14 cellular contexts compared by ENCODE assay signal in the genomic region with DNA sequence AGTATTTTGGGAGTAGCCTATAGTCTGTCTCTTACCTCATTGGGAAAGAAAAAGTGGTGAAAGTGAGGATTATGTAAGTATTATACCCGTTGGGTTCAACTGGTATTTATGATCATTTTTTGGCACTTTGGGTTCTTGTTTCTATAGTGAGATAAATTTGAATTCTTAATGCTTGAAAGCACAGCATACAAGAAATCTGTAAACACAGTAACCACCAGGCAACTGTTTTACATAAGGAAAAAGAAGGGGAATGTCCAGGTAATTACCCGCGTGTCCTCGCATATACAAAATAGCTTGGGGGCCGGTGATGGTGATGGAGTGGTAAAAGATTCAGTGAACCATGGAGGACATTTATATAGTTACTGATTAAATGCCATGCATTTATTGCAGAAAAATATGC.
DNase-seq lines count a peak whose midpoint lies in the region; ATAC-seq lines count a peak whose summit lies in the region.
"Had no signal": no experiment of that assay in that cellular context is flagged by ENCODE, and none has a peak within 500 bp of the region (broad histone marks: within the 10 kb centered on the region; RNA-seq: fewer than 3 reads in every experiment).

No MANE protein-coding gene starts in this region.

- ATAC-seq in GM18858 (IDR thresholded peaks at IDR 0.05; ENCODE audit: unreplicated experiment) (peak; percentile 15), GM21717 (IDR thresholded peaks at IDR 0.05; ENCODE audit: unreplicated experiment) (peak; percentile 49), HG03342 (IDR thresholded peaks at IDR 0.05; ENCODE audit: unreplicated experiment) (peak; percentile 24), HG02970 (IDR thresholded peaks at IDR 0.05; ENCODE audit: low FRiP score, unreplicated experiment) (no peak)
- ATAC-seq: left ventricle myocardium superior had no signal

- no peaks in the 10 kb centered on the region for H3K27me3 ChIP-seq in MG63
- H3K27me3 ChIP-seq: BLaER1 treated with 17β-estradiol and CSF1 and Interleukin-3, amounts not matched to agents 10 nM and 100 nM; hepatocyte had no signal

- H3K4me3 ChIP-seq in MG63 = no peak overlapping the region
- H3K4me3 ChIP-seq: BLaER1 treated with 17β-estradiol and CSF1 and Interleukin-3, amounts not matched to agents 10 nM and 100 nM; hepatocyte had no signal

- peaks cover 51% of the 10 kb centered on the region for H3K36me3 ChIP-seq in MG63

- peak; percentile 33 for DNase-seq in left kidney (ENCODE audit: low read depth, low spot score)
- no peak for DNase-seq in activated CD4-positive, alpha-beta T cell treated with anti-CD3 and anti-CD28 coated beads, Interleukin-2, amount 50 U/mL, for 4 hours
- no peak for DNase-seq in NCI-H510A treated with DMSO at 0.1 percent for 48 hours (lab: John Stamatoyannopoulos, UW)
- no peak for DNase-seq in MG63
- DNase-seq: activated naive CD8-positive, alpha-beta T cell treated with anti-CD3 and anti-CD28 coated beads for 36 hours; left ventricle myocardium superior; NCI-H1417 treated with DMSO at 0.1 percent for 48 hours; NCI-H510A had no signal

- no peaks in the 10 kb centered on the region for H3K9me3 ChIP-seq in MG63
